ENCODE assay signal across 16 cellular contexts in genomic region chr9:136586391-136586790, GRCh38.
"Had no signal": no experiment of that assay in that cellular context is flagged by ENCODE, and none has a peak within 500 bp of the region (broad histone marks: within the 10 kb centered on the region; RNA-seq: fewer than 3 reads in every experiment).

No MANE protein-coding gene starts in this region.

- H3K27ac Mint-ChIP-seq: activated CD8-positive, alpha-beta T cell treated with anti-CD3 and anti-CD28 coated beads for 36 hours; stimulated activated effector memory CD8-positive, alpha-beta T cell treated with anti-CD3 and anti-CD28 coated beads, Interleukin-12 subunit alpha, Interleukin-12 subunit beta, amount 100 ng/mL, for 72 hours had no signal

- H3K4me3 Mint-ChIP-seq: activated CD8-positive, alpha-beta T cell treated with anti-CD3 and anti-CD28 coated beads for 36 hours; stimulated activated effector memory CD8-positive, alpha-beta T cell treated with anti-CD3 and anti-CD28 coated beads, Interleukin-12 subunit alpha, Interleukin-12 subunit beta, amount 100 ng/mL, for 72 hours had no signal

- ATAC-seq: activated CD8-positive, alpha-beta T cell treated with anti-CD3 and anti-CD28 coated beads for 36 hours; gastrocnemius medialis; stimulated activated effector memory CD8-positive, alpha-beta T cell treated with anti-CD3 and anti-CD28 coated beads, Interleukin-12 subunit alpha, Interleukin-12 subunit beta, amount 100 ng/mL, for 72 hours had no signal

- H3K9me3 ChIP-seq: gastrocnemius medialis, heart right ventricle, right atrium auricular region, thyroid gland had no signal

- H3K27ac ChIP-seq: coronary artery, epithelial cell of prostate, gastrocnemius medialis, right atrium auricular region, thyroid gland, VCaP had no signal

- H3K4me3 ChIP-seq: gastrocnemius medialis, right atrium auricular region, smooth muscle cell, thyroid gland had no signal

- H3K36me3 Mint-ChIP-seq: stimulated activated effector memory CD8-positive, alpha-beta T cell treated with anti-CD3 and anti-CD28 coated beads, Interleukin-12 subunit alpha, Interleukin-12 subunit beta, amount 100 ng/mL, for 72 hours had no signal

- H3K27me3 ChIP-seq: right atrium auricular region, thyroid gland had no signal

- H3K27me3 Mint-ChIP-seq: activated CD8-positive, alpha-beta T cell treated with anti-CD3 and anti-CD28 coated beads for 36 hours had no signal

- FAIRE-seq: keratinocyte had no signal

- DNase-seq: activated CD4-positive, alpha-beta T cell treated with anti-CD3 and anti-CD28 coated beads for 4 hours; activated CD8-positive, alpha-beta memory T cell treated with anti-CD3 and anti-CD28 coated beads, Interleukin-2, amount 50 U/mL, for 48 hours; activated CD8-positive, alpha-beta T cell treated with anti-CD3 and anti-CD28 coated beads for 36 hours; activated naive CD4-positive, alpha-beta T cell treated with Interleukin-2 at 50 U/mL for 16 hours; effector CD8-positive, alpha-beta T cell; T-helper 1 cell had no signal

- H3K36me3 ChIP-seq: gastrocnemius medialis, heart right ventricle, right atrium auricular region, thyroid gland had no signal

- H3K9me3 Mint-ChIP-seq: activated CD8-positive, alpha-beta T cell treated with anti-CD3 and anti-CD28 coated beads for 36 hours; stimulated activated effector memory CD8-positive, alpha-beta T cell treated with anti-CD3 and anti-CD28 coated beads, Interleukin-12 subunit alpha, Interleukin-12 subunit beta, amount 100 ng/mL, for 72 hours had no signal
